10 cellular contexts compared by ENCODE assay signal in genomic region chr20:49268600-49269365, GRCh38. TPM values are rescaled to one million over a fixed set of nuclear protein-coding genes. Genes with fewer than 3 reads are reported as not detected.
A peak's percentile ranks its signal among the peaks of the same experiment; 100 is the strongest.
DNase-seq lines count a peak whose midpoint lies in the region; ATAC-seq lines count a peak whose summit lies in the region.
"Had no signal": no experiment of that assay in that cellular context is flagged by ENCODE, and none has a peak within 500 bp of the region (broad histone marks: within the 10 kb centered on the region; RNA-seq: fewer than 3 reads in every experiment).

No MANE protein-coding gene starts in this region.

- H3K9me3 ChIP-seq in MG63 (peaks cover 6% of the 10 kb centered on the region), skeletal muscle satellite cell (replicated peaks; ENCODE audit: low read length) (no peaks in the 10 kb centered on the region)
- H3K9me3 ChIP-seq: vagina had no signal

- no peaks in the 10 kb centered on the region for H3K27me3 Mint-ChIP-seq in activated CD4-positive, alpha-beta T cell treated with anti-CD3 and anti-CD28 coated beads, Interleukin-2, amount 10 ng/mL, durations not matched to agents 24 days and 14 days
- H3K27me3 Mint-ChIP-seq in central memory CD8-positive, alpha-beta T cell = no peaks in the 10 kb centered on the region

- H3K27ac Mint-ChIP-seq in activated CD4-positive, alpha-beta T cell treated with anti-CD3 and anti-CD28 coated beads, Interleukin-2, amount 10 ng/mL, durations not matched to agents 24 days and 14 days = peak overlapping the region; percentile 23
- no peak overlapping the region for H3K27ac Mint-ChIP-seq in central memory CD8-positive, alpha-beta T cell (ENCODE audit: low read depth)

- no peak for DNase-seq in activated CD4-positive, alpha-beta T cell treated with anti-CD3 and anti-CD28 coated beads, Interleukin-2, amount 10 ng/mL, durations not matched to agents 24 days and 14 days
- DNase-seq in activated CD4-positive, alpha-beta T cell treated with anti-CD3 and anti-CD28 coated beads, Interleukin-2, amount 50 U/mL, for 4 hours = no peak
- DNase-seq in MG63 (no peak), NCI-H1092 (lab: John Stamatoyannopoulos, UW) (no peak)
- no peak for DNase-seq in central memory CD8-positive, alpha-beta T cell (ENCODE audit: low spot score in 2 of 2)
- DNase-seq: left cardiac atrium had no signal

- H3K4me2 ChIP-seq in skeletal muscle satellite cell (ENCODE audit: low read length) = peak overlapping the region; percentile 43

- peaks cover 21% of the 10 kb centered on the region for H3K4me1 ChIP-seq in skeletal muscle satellite cell (ENCODE audit: control insufficient read depth, insufficient read depth, low read length)

- no peaks in the 10 kb centered on the region for H3K27me3 ChIP-seq in MG63
- no peaks in the 10 kb centered on the region for H3K27me3 ChIP-seq in skeletal muscle satellite cell (ENCODE audit: control insufficient read depth, insufficient read depth, low read length)
- H3K27me3 ChIP-seq: vagina had no signal

- intact Hi-C loops in activated CD4-positive, alpha-beta T cell treated with anti-CD3 and anti-CD28 coated beads, Interleukin-2, amount 10 ng/mL, durations not matched to agents 24 days and 14 days (cut with micrococcal nuclease) = no loop called here

- H3K4me1 Mint-ChIP-seq in activated CD4-positive, alpha-beta T cell treated with anti-CD3 and anti-CD28 coated beads, Interleukin-2, amount 10 ng/mL, durations not matched to agents 24 days and 14 days = peaks cover 60% of the 10 kb centered on the region
- peaks cover 60% of the 10 kb centered on the region for H3K4me1 Mint-ChIP-seq in central memory CD8-positive, alpha-beta T cell

- H3K4me3 ChIP-seq in MG63 (peak overlapping the region; percentile 15), skeletal muscle satellite cell (ENCODE audit: low read length) (peak overlapping the region; percentile 33)
- H3K4me3 ChIP-seq: vagina had no signal

- H3K36me3 ChIP-seq in MG63 (peaks cover 98% of the 10 kb centered on the region), skeletal muscle satellite cell (ENCODE audit: insufficient read depth, low read length) (peaks cover 76% of the 10 kb centered on the region)

- no peak for ATAC-seq in central memory CD8-positive, alpha-beta T cell (replicated peaks; ENCODE audit: extremely low read depth, poor library complexity, severe bottlenecking)
- no peak for ATAC-seq in GM19324 (IDR thresholded peaks at IDR 0.05; ENCODE audit: low FRiP score, unreplicated experiment)
- ATAC-seq in GM18511 (IDR thresholded peaks at IDR 0.05; ENCODE audit: unreplicated experiment) = no peak
- ATAC-seq: left cardiac atrium had no signal

- H3K9ac ChIP-seq in skeletal muscle satellite cell (ENCODE audit: low read depth, low read length) = no peak overlapping the region

- H3K36me3 Mint-ChIP-seq in activated CD4-positive, alpha-beta T cell treated with anti-CD3 and anti-CD28 coated beads, Interleukin-2, amount 10 ng/mL, durations not matched to agents 24 days and 14 days (ENCODE audit: low read depth) = peaks cover 87% of the 10 kb centered on the region
- H3K36me3 Mint-ChIP-seq in central memory CD8-positive, alpha-beta T cell (ENCODE audit: insufficient read depth) = peaks cover 64% of the 10 kb centered on the region

- peaks cover 5% of the 10 kb centered on the region for H3K9me3 Mint-ChIP-seq in activated CD4-positive, alpha-beta T cell treated with anti-CD3 and anti-CD28 coated beads, Interleukin-2, amount 10 ng/mL, durations not matched to agents 24 days and 14 days
- no peaks in the 10 kb centered on the region for H3K9me3 Mint-ChIP-seq in central memory CD8-positive, alpha-beta T cell

- H3K4me3 Mint-ChIP-seq in activated CD4-positive, alpha-beta T cell treated with anti-CD3 and anti-CD28 coated beads, Interleukin-2, amount 10 ng/mL, durations not matched to agents 24 days and 14 days = peak overlapping the region; percentile 78
- H3K4me3 Mint-ChIP-seq in central memory CD8-positive, alpha-beta T cell = peak overlapping the region; percentile 69

RNA-seq across cellular contexts. Expression of gene ZNFX1, which starts 9.1 kb away (rescaled TPM):
- total RNA-seq in activated CD4-positive, alpha-beta T cell treated with anti-CD3 and anti-CD28 coated beads, Interleukin-2, amount 10 ng/mL, durations not matched to agents 24 days and 14 days = 61.2 and 61.5 TPM in 2 replicates
- total RNA-seq in MG63 (2014; rRNA removed; shearing (Covaris generic); ENCODE audit: low replicate concordance) = 29.6 and 34.3 TPM in 2 replicates
- 34.5 and 35.2 TPM in 2 replicates for total RNA-seq in skeletal muscle satellite cell (2012; rRNA removed)

RNA-seq across cellular contexts. Expression of gene DDX27, which starts 49.6 kb away (rescaled TPM):
- total RNA-seq in activated CD4-positive, alpha-beta T cell treated with anti-CD3 and anti-CD28 coated beads, Interleukin-2, amount 10 ng/mL, durations not matched to agents 24 days and 14 days = 56.5 and 56.9 TPM in 2 replicates
- total RNA-seq in MG63 (2014; rRNA removed; shearing (Covaris generic); ENCODE audit: low replicate concordance) = 67.0 and 84.4 TPM in 2 replicates
- total RNA-seq in skeletal muscle satellite cell (2012; rRNA removed) = 33.9 and 37.3 TPM in 2 replicates
